ENCODE assay signal across 1 cellular context in genomic region chr2:119290859-119291587, GRCh38.
A peak's percentile ranks its signal among the peaks of the same experiment; 100 is the strongest.
TF ChIP-seq lines count a peak whose summit lies in the region.

No MANE protein-coding gene starts in this region.

TF ChIP-seq in HepG2, 621 proteins besides CTCF, POLR2A, EP300 and RAD21 (continued from another document and continues in another):
- TF ChIP-seq SOX13 (IDR thresholded peaks at IDR 0.05) (no peak), SOX13 (CRISPR knock-in tag; conservative IDR thresholded peaks at IDR 0.05 in 1 of 2, IDR thresholded peaks at IDR 0.05 in 1 of 2) (0 out of 4 replicates have a peak, but pooled peaks of 1 of the 2 experiments have one; percentile 12), GPN1 (CRISPR knock-in tag; IDR thresholded peaks at IDR 0.05; ENCODE audit: borderline replicate concordance) (0 out of 2 replicates have a peak, but pooled peaks have one; percentile 39), ZNF331 (CRISPR knock-in tag; IDR thresholded peaks at IDR 0.05) (peak; percentile 72; the same call in 1 of the 2 replicates), NR2F6 (IDR thresholded peaks at IDR 0.05) (no peak), NR2F6 (CRISPR knock-in tag; IDR thresholded peaks at IDR 0.05) (peak; percentile 54; the same call in 1 of the 2 replicates), PHF8 (CRISPR knock-in tag; IDR thresholded peaks at IDR 0.05) (0 out of 2 replicates have a peak, but pooled peaks have one; percentile 17), STAG1 (CRISPR knock-in tag; IDR thresholded peaks at IDR 0.05) (peak; percentile 94), ZNF781 (CRISPR knock-in tag; IDR thresholded peaks at IDR 0.05; ENCODE audit: borderline replicate concordance, not compliant biosample characterization) (peak; percentile 49), HNF4A (CRISPR knock-in tag; IDR thresholded peaks at IDR 0.05) (0 out of 2 replicates have a peak, but pooled peaks have one; percentile 5), ZFP36 (IDR thresholded peaks at IDR 0.05; ENCODE audit: borderline replicate concordance, low read depth, low read length, partially characterized antibody) (no peak), RFX5 (IDR thresholded peaks at IDR 0.05; ENCODE audit: low read depth, low read length) (peak; percentile 61), MAX (IDR thresholded peaks at IDR 0.05) (peak; percentile 51; the same call in 1 of the 2 replicates), KDM2A (CRISPR knock-in tag; IDR thresholded peaks at IDR 0.05; ENCODE audit: borderline replicate concordance, low read depth) (peak; percentile 73; the same call in 1 of the 2 replicates), ZHX2 (IDR thresholded peaks at IDR 0.05; ENCODE audit: low read depth) (no peak), ZHX2 (CRISPR knock-in tag; IDR thresholded peaks at IDR 0.05; ENCODE audit: borderline replicate concordance) (no peak), THRA (CRISPR knock-in tag; IDR thresholded peaks at IDR 0.05; ENCODE audit: borderline replicate concordance) (peak; percentile 45; the same call in 1 of the 2 replicates), ZNF878 (CRISPR knock-in tag; IDR thresholded peaks at IDR 0.05) (peak; percentile 16; the same call in 1 of the 2 replicates), TGIF2 (CRISPR knock-in tag; IDR thresholded peaks at IDR 0.05) (0 out of 2 replicates have a peak, but pooled peaks have one; percentile 46), ZNF605 (CRISPR knock-in tag; IDR thresholded peaks at IDR 0.05) (no peak), ZNF510 (CRISPR knock-in tag; IDR thresholded peaks at IDR 0.05; ENCODE audit: low read depth) (no peak), PHF5A (CRISPR knock-in tag; IDR thresholded peaks at IDR 0.05; ENCODE audit: low read depth, unreplicated experiment) (no peak), IRF2 (CRISPR knock-in tag; IDR thresholded peaks at IDR 0.05) (0 out of 2 replicates have a peak, but pooled peaks have one; percentile 26), ZNF792 (CRISPR knock-in tag; IDR thresholded peaks at IDR 0.05) (0 out of 2 replicates have a peak, but pooled peaks have one; percentile 36), ZNF501 (CRISPR knock-in tag; IDR thresholded peaks at IDR 0.05) (0 out of 2 replicates have a peak, but pooled peaks have one; percentile 10), KDM3A (CRISPR knock-in tag; IDR thresholded peaks at IDR 0.05; ENCODE audit: low read depth) (peak; percentile 56; the same call in 1 of the 2 replicates), CBX5 (CRISPR knock-in tag; IDR thresholded peaks at IDR 0.05; ENCODE audit: borderline replicate concordance) (0 out of 2 replicates have a peak, but pooled peaks have one; percentile 51), ZNF691 (CRISPR knock-in tag; IDR thresholded peaks at IDR 0.05; ENCODE audit: borderline replicate concordance, low read depth) (peak; percentile 71; the same call in 1 of the 2 replicates), ZNF580 (CRISPR knock-in tag; IDR thresholded peaks at IDR 0.05; ENCODE audit: borderline replicate concordance, low read depth) (0 out of 2 replicates have a peak, but pooled peaks have one; percentile 48), TEAD3 (CRISPR knock-in tag; optimal IDR thresholded peaks at IDR 0.05; ENCODE audit: borderline replicate concordance) (peak; percentile 56), SALL2 (CRISPR knock-in tag; IDR thresholded peaks at IDR 0.05) (no peak), ZBTB25 (CRISPR knock-in tag; IDR thresholded peaks at IDR 0.05) (peak; percentile 42; the same call in 1 of the 2 replicates), ZNF263 (CRISPR knock-in tag; IDR thresholded peaks at IDR 0.05) (0 out of 2 replicates have a peak, but pooled peaks have one; percentile 31), HMGXB4 (CRISPR knock-in tag; IDR thresholded peaks at IDR 0.05; ENCODE audit: borderline replicate concordance in 1 of 2, low read depth in 1 of 2) (peak; percentile 50 to 76; a peak in 3 of 4 replicates), NONO (IDR thresholded peaks at IDR 0.05) (no peak), NONO (CRISPR knock-in tag; conservative IDR thresholded peaks at IDR 0.05) (0 out of 2 replicates have a peak, but pooled peaks have one; percentile 45), PBX3 (CRISPR knock-in tag; IDR thresholded peaks at IDR 0.05; ENCODE audit: borderline replicate concordance) (no peak), SOX5 (CRISPR knock-in tag; IDR thresholded peaks at IDR 0.05; ENCODE audit: borderline replicate concordance) (0 out of 2 replicates have a peak, but pooled peaks have one; percentile 13), POLR2G (IDR thresholded peaks at IDR 0.05; ENCODE audit: low read depth, low read length) (no peak), ARNTL (CRISPR knock-in tag; IDR thresholded peaks at IDR 0.05) (0 out of 2 replicates have a peak, but pooled peaks have one; percentile 19), ZSCAN21 (CRISPR knock-in tag; IDR thresholded peaks at IDR 0.05; ENCODE audit: borderline replicate concordance) (peak; percentile 51; the same call in 1 of the 2 replicates), PATZ1 (CRISPR knock-in tag; IDR thresholded peaks at IDR 0.05) (no peak), ZNF598 (CRISPR knock-in tag; IDR thresholded peaks at IDR 0.05; ENCODE audit: borderline replicate concordance) (0 out of 2 replicates have a peak, but pooled peaks have one; percentile 26)
